20 cellular contexts compared by ENCODE assay signal in the genomic region with DNA sequence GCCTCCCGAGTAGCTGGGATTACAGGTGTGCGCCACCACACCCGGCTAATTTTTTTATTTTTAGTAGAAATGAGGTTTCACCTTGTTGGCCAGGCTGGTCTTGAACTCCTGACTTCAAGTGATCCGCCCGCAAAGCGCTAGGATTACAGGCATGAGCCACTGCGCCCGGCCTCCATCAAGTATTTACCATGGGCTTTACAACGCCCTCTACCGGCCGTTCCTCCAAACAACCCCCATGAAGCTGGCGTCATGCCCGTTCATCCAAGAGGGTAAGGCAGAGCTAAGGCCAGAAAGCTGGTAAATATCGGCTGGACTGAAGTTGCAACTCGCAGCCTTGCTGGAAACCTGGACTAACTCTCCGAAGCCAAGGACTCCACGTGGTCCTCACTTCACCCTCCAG. TPM values are rescaled to one million over a fixed set of nuclear protein-coding genes. Genes with fewer than 3 reads are reported as not detected.
DNase-seq lines count a peak whose midpoint lies in the region; ATAC-seq and TF ChIP-seq lines count a peak whose summit lies in the region.
"Had no signal": no experiment of that assay in that cellular context is flagged by ENCODE, and none has a peak within 500 bp of the region (broad histone marks: within the 10 kb centered on the region; RNA-seq: fewer than 3 reads in every experiment).

No MANE protein-coding gene starts in this region.

- DNase-seq in 8988T (peak; percentile 59), AG10803 (ENCODE audit: low read depth) (no peak), NB4 (ENCODE audit: low read depth) (peak; percentile 67), dermis blood vessel endothelial cell (peak; percentile 26), pons (ENCODE audit: low spot score) (no peak)
- no peak for DNase-seq in activated CD4-positive, alpha-beta T cell treated with anti-CD3 and anti-CD28 coated beads, Interleukin-2, amount 50 U/mL, for 4 hours
- no peak for DNase-seq in activated CD4-positive, alpha-beta T cell treated with anti-CD3 and anti-CD28 coated beads for 4 hours
- DNase-seq: activated naive CD4-positive, alpha-beta T cell treated with anti-CD3 and anti-CD28 coated beads, Interleukin-2, amount 50 U/mL, for 16 hours; dorsolateral prefrontal cortex; IMR-90; NCI-H524 treated with DMSO at 0.1 percent for 48 hours; nucleus accumbens; stimulated activated CD4-positive, alpha-beta T cell treated with anti-CD3 and anti-CD28 coated beads, Interleukin-2, amount 100 ng/mL, for 48 hours; T-helper 2 cell had no signal

- TF ChIP-seq POLR2A in NB4 (IDR thresholded peaks at IDR 0.05; ENCODE audit: extremely low read depth, insufficient read length): no peak

- H3K4me3 ChIP-seq in AG10803 (ENCODE audit: low read length) (no peak overlapping the region), NB4 (ENCODE audit: low read depth, low read length) (no peak overlapping the region)
- H3K4me3 ChIP-seq: dorsolateral prefrontal cortex, GM12878, HAP-1, mucosa of descending colon, thoracic aorta had no signal

- ATAC-seq in GM19035 (IDR thresholded peaks at IDR 0.05; ENCODE audit: unreplicated experiment): no peak
- ATAC-seq: GM12878, left colon, mucosa of descending colon had no signal

- TF ChIP-seq CTCF in AG10803 (conservative IDR thresholded peaks at IDR 0.05; ENCODE audit: low read length) (peak; percentile 5; the same call in 1 of the 2 replicates), NB4 (IDR thresholded peaks at IDR 0.05; ENCODE audit: low read depth, low read length) (peak; percentile 37)

RNA-seq across cellular contexts. Expression of a gene that starts 41.6 kb away (rescaled TPM):
- total RNA-seq in dermis blood vessel endothelial cell: 60.8 and 86.6 TPM in 2 replicates

Comparison
In these comparisons a context has a peak if more than half of its experiments do, and no peak if none do; other contexts are left out.
1. DNase-seq: peak in 8988T (single experiment), NB4 (single experiment) and dermis blood vessel endothelial cell (single experiment); none in AG10803 (single experiment), activated CD4-positive, alpha-beta T cell treated with anti-CD3 and anti-CD28 coated beads, Interleukin-2, amount 50 U/mL, for 4 hours (0 of 2), activated CD4-positive, alpha-beta T cell treated with anti-CD3 and anti-CD28 coated beads for 4 hours (0 of 2) and pons (single experiment).